Comparison of ENCODE assay signal across 8 cellular contexts in genomic region chr11:65498977-65499712, GRCh38. TPM values are rescaled to one million over a fixed set of nuclear protein-coding genes. Genes with fewer than 3 reads are reported as not detected.
DNase-seq lines count a peak whose midpoint lies in the region; ATAC-seq, FAIRE-seq and TF ChIP-seq lines count a peak whose summit lies in the region.

MALAT1 (plus strand) TSS chr11:65499045.

- peaks cover 23 to 27% (median 24%) of the 10 kb centered on the region in 3 donors for H3K4me1 ChIP-seq in pancreas
- peaks cover 27 to 34% of the 10 kb centered on the region in 2 donors for H3K4me1 ChIP-seq in thoracic aorta (ENCODE audit: control insufficient read depth in 1 of 2, low read depth in 2 of 2)

- WGBS in pancreas, 2 donors, result 0% methylated on average over 24 of the region's 24 CpGs

- H3K9me3 ChIP-seq in pancreas (no peaks in the 10 kb centered on the region), thoracic aorta (no peaks in the 10 kb centered on the region)

- intact Hi-C loops in pancreas (cut with DNase I), result loop anchor here in 1 of 3 donors (2.0 kb wide), 1 partner anchor 76 kb away; the partner anchor contains the start of gene NEAT1

- H3K4me3 ChIP-seq in AG04449 (ENCODE audit: low read depth, low read length) (peak within 1 kb of the TSS; percentile 99), pancreas (peak within 1 kb of the TSS; percentile 46 to 81 (median 72)), thoracic aorta (peak within 1 kb of the TSS; percentile 89)

- DNase-seq in AG04449 (ENCODE audit: low read depth, low spot score), result no peak
- DNase-seq in GM20000 (ENCODE audit: low spot score), result peak; percentile 68
- peak; percentile 94 for DNase-seq in NCI-H1105 (lab: John Stamatoyannopoulos, UW)
- DNase-seq in SKM-1 (lab: John Stamatoyannopoulos, UW; ENCODE audit: unreplicated experiment), result peak; percentile 88
- peak; percentile 91 for DNase-seq in activated naive CD4-positive, alpha-beta T cell treated with anti-CD3 and anti-CD28 coated beads, Interleukin-2, amount 50 U/mL, for 16 hours
- peak; percentile 95 for DNase-seq in glomerular visceral epithelial cell (ENCODE audit: extremely low spot score)
- peak; percentile 88 to 99 (median 94) for DNase-seq in pancreas
- DNase-seq in thoracic aorta (ENCODE audit: low spot score), result peak; percentile 78

- TF ChIP-seq CTCF in AG04449 (IDR thresholded peaks at IDR 0.05; ENCODE audit: insufficient read depth, low read length, missing control alignments), result no peak
- TF ChIP-seq CTCF in GM20000 (IDR thresholded peaks at IDR 0.05; ENCODE audit: extremely low read depth, missing control alignments), result no peak
- TF ChIP-seq CTCF in pancreas (IDR thresholded peaks at IDR 0.05), result no peak
- no peak for TF ChIP-seq CTCF in thoracic aorta (IDR thresholded peaks at IDR 0.05)

- POLR2A ChIA-PET in AG04449 (lab: Yijun Ruan, JAX), result interaction anchor here (0.7 to 17.0 kb wide), 17 partner anchors 9 to 143 kb away, joined by 3 to 1229 read pairs (median 4); partner anchors contain the start of genes FRMD8, NEAT1, SCYL1 and ZNRD2

- CTCF ChIA-PET in AG04449 (lab: Yijun Ruan, JAX), result interaction anchor here (0.7 to 3.9 kb wide), 9 partner anchors 10 to 82 kb away, joined by 3 to 19 read pairs (median 4); no protein-coding TSS in a partner anchor

- ATAC-seq in pancreas (peak; percentile 24 to 55 (median 42)), thoracic aorta (ENCODE audit: insufficient number of reproducible peaks, low FRiP score, low read depth) (no peak)

- H3K36me3 ChIP-seq in pancreas (peaks cover 0 to 27% (median 4%) of the 10 kb centered on the region in 3 donors), thoracic aorta (peaks cover 31% of the 10 kb centered on the region)

- H3K27me3 ChIP-seq in pancreas (no peaks in the 10 kb centered on the region), thoracic aorta (replicated peaks; ENCODE audit: insufficient read depth) (no peaks in the 10 kb centered on the region)

- H3K27ac ChIP-seq in pancreas, result peak within 1 kb of the TSS; percentile 96 to 99 (median 98)
- peak within 1 kb of the TSS; percentile 99 for H3K27ac ChIP-seq in thoracic aorta

- no peak for FAIRE-seq in pancreas (lab: Jason Lieb, UNC)

RNA-seq across cellular contexts. Expression of gene MALAT1, which starts in this region (rescaled TPM):
- total RNA-seq in pancreas, result 1,000 to 10,000 TPM; 2,360 to 5,615 (median 3,481) TPM
- polyA plus RNA-seq in pancreas, result 1,000 to 10,000 TPM in 1 of 2 donors, 100 to 1,000 TPM in 1; 251 to 2,313 TPM
- total RNA-seq in thoracic aorta, result over 10,000 TPM; 20,776 to 38,952 TPM
